In genomic region chr10:45488365-45488764, GRCh38 we compare ENCODE assay signal across 22 cellular contexts.
DNase-seq lines count a peak whose midpoint lies in the region; ATAC-seq, FAIRE-seq and TF ChIP-seq lines count a peak whose summit lies in the region.
"Had no signal": no experiment of that assay in that cellular context is flagged by ENCODE, and none has a peak within 500 bp of the region (broad histone marks: within the 10 kb centered on the region; RNA-seq: fewer than 3 reads in every experiment).

No MANE protein-coding gene starts in this region.

- TF ChIP-seq CTCF in omental fat pad (IDR thresholded peaks at IDR 0.05) (no peak), lower lobe of right lung (IDR thresholded peaks at IDR 0.05) (no peak)

- H3K27ac Mint-ChIP-seq in memory B cell: peak overlapping the region; percentile 25
- H3K27ac Mint-ChIP-seq in stimulated activated memory B cell treated with anti-CD40 and anti-IgM and Interleukin-4, amounts not matched to agents 10 μg/mL and 1 μg/mL and 100 μg/mL, for 72 hours: peak overlapping the region; percentile 70
- H3K27ac Mint-ChIP-seq: CD4-positive, CD25-positive, alpha-beta regulatory T cell had no signal

- DNase-seq in HTR-8/SVneo (ENCODE audit: insufficient read length, low spot score) (no peak), memory B cell (ENCODE audit: low spot score in 2 of 2) (no peak), omental fat pad (ENCODE audit: low spot score) (no peak), lower lobe of right lung (no peak)
- DNase-seq: 8988T; C1 segment of cervical spinal cord; CD4-positive, CD25-positive, alpha-beta regulatory T cell; CD8-positive, alpha-beta memory T cell; COR-L47; DMS 273 treated with DMSO at 0.1 percent for 48 hours; DMS53; DND-41; EL; HCEC 1CT; KBM-7 had no signal

- peak; percentile 36 for FAIRE-seq in HTR-8/SVneo (lab: Jason Lieb, UNC)
- FAIRE-seq: GM19239, HepG2 had no signal

- peak overlapping the region in 2 of 10 experiments; percentile 19 to 41; a peak in 2 of 20 replicates for H3K4me3 ChIP-seq in BLaER1 treated with 17β-estradiol and CSF1 and Interleukin-3, amounts not matched to agents 10 nM and 100 nM
- no peak overlapping the region for H3K4me3 ChIP-seq in lower lobe of right lung

- H3K4me1 ChIP-seq in BLaER1 treated with 17β-estradiol and CSF1 and Interleukin-3, amounts not matched to agents 10 nM and 100 nM: peaks cover 12 to 40% (median 26%) of the 10 kb centered on the region in 10 experiments; a peak in 19 of 20 replicates
- no peaks in the 10 kb centered on the region for H3K4me1 ChIP-seq in lower lobe of right lung

- peak overlapping the region in 6 of 11 experiments; percentile 30 to 84 (median 76); a peak in 12 of 22 replicates for H3K9ac ChIP-seq in BLaER1 treated with 17β-estradiol and CSF1 and Interleukin-3, amounts not matched to agents 10 nM and 100 nM

- intact Hi-C loops in lower lobe of right lung (cut with DNase I): no loop called here

- H3K4me1 Mint-ChIP-seq in memory B cell: peaks cover 12% of the 10 kb centered on the region
- peaks cover 35% of the 10 kb centered on the region for H3K4me1 Mint-ChIP-seq in stimulated activated memory B cell treated with anti-CD40 and anti-IgM and Interleukin-4, amounts not matched to agents 10 μg/mL and 1 μg/mL and 100 μg/mL, for 72 hours

- H3K4me2 ChIP-seq in BLaER1 treated with 17β-estradiol and CSF1 and Interleukin-3, amounts not matched to agents 10 nM and 100 nM: peak overlapping the region; percentile 39 to 89 (median 80); a peak in 21 of 22 replicates

- no peak for ATAC-seq in memory B cell (ENCODE audit: low read depth)
- no peak for ATAC-seq in stimulated activated memory B cell treated with anti-CD40 and anti-IgM and Interleukin-4, amounts not matched to agents 10 μg/mL and 1 μg/mL and 100 μg/mL, for 72 hours
- ATAC-seq in omental fat pad (ENCODE audit: low FRiP score): no peak
- no peak for ATAC-seq in lower lobe of right lung
- no peak for ATAC-seq in GM18867 (IDR thresholded peaks at IDR 0.05; ENCODE audit: unreplicated experiment)
- no peak for ATAC-seq in HG02588 (IDR thresholded peaks at IDR 0.05; ENCODE audit: unreplicated experiment)
- ATAC-seq: HepG2 had no signal

- no peaks in the 10 kb centered on the region for H3K9me3 Mint-ChIP-seq in memory B cell
- H3K9me3 Mint-ChIP-seq in stimulated activated memory B cell treated with anti-CD40 and anti-IgM and Interleukin-4, amounts not matched to agents 10 μg/mL and 1 μg/mL and 100 μg/mL, for 72 hours: no peaks in the 10 kb centered on the region
- H3K9me3 Mint-ChIP-seq: CD8-positive, alpha-beta memory T cell; IgD-negative memory B cell had no signal

- H3K36me3 Mint-ChIP-seq in memory B cell: peaks cover 40% of the 10 kb centered on the region
- H3K36me3 Mint-ChIP-seq in stimulated activated memory B cell treated with anti-CD40 and anti-IgM and Interleukin-4, amounts not matched to agents 10 μg/mL and 1 μg/mL and 100 μg/mL, for 72 hours: peaks cover 75% of the 10 kb centered on the region

- peak overlapping the region in 8 of 11 experiments; percentile 43 to 95 (median 81); a peak in 16 of 22 replicates for H3K27ac ChIP-seq in BLaER1 treated with 17β-estradiol and CSF1 and Interleukin-3, amounts not matched to agents 10 nM and 100 nM
- no peak overlapping the region for H3K27ac ChIP-seq in lower lobe of right lung

- no peaks in the 10 kb centered on the region for H3K27me3 ChIP-seq in BLaER1 treated with 17β-estradiol and CSF1 and Interleukin-3, amounts not matched to agents 10 nM and 100 nM
- no peaks in the 10 kb centered on the region for H3K27me3 ChIP-seq in lower lobe of right lung (ENCODE audit: low read depth)

- H4K20me1 ChIP-seq in BLaER1 treated with 17β-estradiol and CSF1 and Interleukin-3, amounts not matched to agents 10 nM and 100 nM: peaks cover 0 to 4% (median 0%) of the 10 kb centered on the region in 11 experiments; a peak in 1 of 22 replicates

- no peaks in the 10 kb centered on the region for H3K27me3 Mint-ChIP-seq in memory B cell
- no peaks in the 10 kb centered on the region for H3K27me3 Mint-ChIP-seq in stimulated activated memory B cell treated with anti-CD40 and anti-IgM and Interleukin-4, amounts not matched to agents 10 μg/mL and 1 μg/mL and 100 μg/mL, for 72 hours
- H3K27me3 Mint-ChIP-seq: CD4-positive, CD25-positive, alpha-beta regulatory T cell; CD8-positive, alpha-beta memory T cell; IgD-negative memory B cell had no signal

- peaks cover 37 to 58% (median 46%) of the 10 kb centered on the region in 11 experiments for H3K9me3 ChIP-seq in BLaER1 treated with 17β-estradiol and CSF1 and Interleukin-3, amounts not matched to agents 10 nM and 100 nM (replicated peaks in 1 of 11)
- no peaks in the 10 kb centered on the region for H3K9me3 ChIP-seq in lower lobe of right lung

- no peak overlapping the region for H3K4me3 Mint-ChIP-seq in memory B cell
- H3K4me3 Mint-ChIP-seq in stimulated activated memory B cell treated with anti-CD40 and anti-IgM and Interleukin-4, amounts not matched to agents 10 μg/mL and 1 μg/mL and 100 μg/mL, for 72 hours: no peak overlapping the region
- H3K4me3 Mint-ChIP-seq: CD4-positive, CD25-positive, alpha-beta regulatory T cell; CD8-positive, alpha-beta memory T cell had no signal

- peaks cover 9 to 79% (median 29%) of the 10 kb centered on the region in 11 experiments; a peak in 19 of 22 replicates for H3K36me3 ChIP-seq in BLaER1 treated with 17β-estradiol and CSF1 and Interleukin-3, amounts not matched to agents 10 nM and 100 nM
- peaks cover 26% of the 10 kb centered on the region for H3K36me3 ChIP-seq in lower lobe of right lung
